ENCODE assay signal across 25 cellular contexts in the genomic region with DNA sequence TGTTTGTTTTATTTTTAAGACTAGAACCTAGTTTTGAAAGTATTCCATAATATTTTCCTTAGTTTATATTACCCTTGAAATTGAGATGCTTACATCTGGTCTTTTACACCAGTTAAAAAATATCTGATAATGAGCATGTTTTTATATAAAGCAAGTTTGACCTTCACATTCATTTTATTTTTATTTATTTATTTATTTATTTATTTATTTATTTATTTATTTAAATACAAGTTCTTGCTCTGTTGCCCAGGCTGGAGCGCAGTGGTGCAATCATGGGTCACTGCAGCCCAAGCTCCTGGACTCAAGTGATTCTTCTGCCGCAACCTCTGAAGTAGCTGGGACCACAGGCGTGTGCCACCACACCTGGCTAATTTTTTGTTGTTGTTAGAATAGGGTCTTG. TPM values are rescaled to one million over a fixed set of nuclear protein-coding genes. Genes with fewer than 3 reads are reported as not detected.
"Had no signal": no experiment of that assay in that cellular context is flagged by ENCODE, and none has a peak within 500 bp of the region (broad histone marks: within the 10 kb centered on the region; RNA-seq: fewer than 3 reads in every experiment).

No MANE protein-coding gene starts in this region.

- ATAC-seq: HepG2 had no signal

- H3K4me2 ChIP-seq: SK-N-SH had no signal

- FAIRE-seq: HepG2 had no signal

- H3K9me3 ChIP-seq: MG63, SK-N-SH had no signal

- H3K27ac ChIP-seq: RWPE1 had no signal

- H3K4me3 ChIP-seq: MG63 had no signal

- DNase-seq: IMR-90, Karpas-422, KG1, MG63, NCI-H1092, NCI-H1105 treated with DMSO at 0.1 percent for 48 hours, NCI-H1417 treated with DMSO at 0.1 percent for 48 hours, NCI-H146, NCI-H1694 treated with DMSO at 0.1 percent for 48 hours, NCI-H1930, NCI-H2081 treated with DMSO at 0.1 percent for 48 hours, NCI-H2171, NCI-H226, NCI-H446, NCI-H510A, NCI-H524 treated with DMSO at 0.1 percent for 48 hours, NCI-H69, NCI-H774, SHP77, SK-N-SH, SW 1271 had no signal

RNA-seq across cellular contexts. Expression of gene ADIG, which starts 52.8 kb away (rescaled TPM):
- total RNA-seq: HT1080, IMR-90, SK-MEL-5 had no signal
- polyA plus RNA-seq: HepG2, IMR-90, SK-N-SH had no signal
